29 cellular contexts compared by ENCODE assay signal in genomic region chr10:71664585-71664984, GRCh38. TPM values are rescaled to one million over a fixed set of nuclear protein-coding genes. Genes with fewer than 3 reads are reported as not detected.
"Had no signal": no experiment of that assay in that cellular context is flagged by ENCODE, and none has a peak within 500 bp of the region (broad histone marks: within the 10 kb centered on the region; RNA-seq: fewer than 3 reads in every experiment).

No MANE protein-coding gene starts in this region.

- H3K4me1 ChIP-seq: colonic mucosa, gastrocnemius medialis, heart right ventricle had no signal

- ATAC-seq: gastrocnemius medialis, left cardiac atrium, left lung, lower lobe of right lung, mucosa of descending colon had no signal

- H3K27ac Mint-ChIP-seq: dendritic cell treated with granulocyte-macrophage colony-stimulating factor and Interleukin-4, amounts not matched to agents 40 ng/mL and 50 ng/mL, for 4 days; effector memory CD8-positive, alpha-beta T cell; endodermal cell; mesothelial cell of epicardium had no signal

- H3K27me3 ChIP-seq: colonic mucosa, esophagus squamous epithelium, gastrocnemius medialis, left lung had no signal

- H3K27ac ChIP-seq: colonic mucosa, epithelial cell of prostate, esophagus squamous epithelium, gastrocnemius medialis, heart right ventricle, left lung, lower lobe of right lung had no signal

- H3K4me3 Mint-ChIP-seq: dendritic cell treated with granulocyte-macrophage colony-stimulating factor and Interleukin-4, amounts not matched to agents 40 ng/mL and 50 ng/mL, for 4 days; effector memory CD8-positive, alpha-beta T cell; endodermal cell; mesothelial cell of epicardium had no signal

- H3K36me3 ChIP-seq: colonic mucosa, esophagus squamous epithelium, gastrocnemius medialis, heart right ventricle, left lung, lower lobe of right lung had no signal

- H3K4me3 ChIP-seq: colonic mucosa, esophagus squamous epithelium, gastrocnemius medialis, heart right ventricle, left lung, lower lobe of right lung, mucosa of descending colon had no signal

- DNase-seq: colonic mucosa, cortex of kidney, endodermal cell, erythroblast, esophagus squamous epithelium, foreskin fibroblast, foreskin melanocyte, gastrocnemius medialis, glutamatergic neuron, heart right ventricle, hippocampal formation, left cardiac atrium, left lung, left ventricle myocardium superior, lower lobe of right lung, mesenchymal stem cell, mucosa of descending colon had no signal

- H3K9me3 Mint-ChIP-seq: effector memory CD8-positive, alpha-beta T cell; mesothelial cell of epicardium had no signal

- FAIRE-seq: endometrium, islet of Langerhans, keratinocyte had no signal

- H3K36me3 Mint-ChIP-seq: mesothelial cell of epicardium had no signal

- H3K9me3 ChIP-seq: colonic mucosa, esophagus squamous epithelium, gastrocnemius medialis, left lung, lower lobe of right lung, mucosa of descending colon had no signal

RNA-seq across cellular contexts. Expression of gene C10orf105, which starts 55.0 kb away (rescaled TPM):
- total RNA-seq: dermis microvascular lymphatic vessel endothelial cell, esophagus mucosa, gastrocnemius medialis, glomerular endothelial cell, kidney epithelial cell, lung microvascular endothelial cell had no signal
- polyA plus RNA-seq: keratinocyte had no signal
